In genomic region chr14:66508846-66509621, GRCh38 we compare ENCODE assay signal across 8 cellular contexts.
A peak's percentile ranks its signal among the peaks of the same experiment; 100 is the strongest.
DNase-seq lines count a peak whose midpoint lies in the region; ATAC-seq lines count a peak whose summit lies in the region.

No MANE protein-coding gene starts in this region.

- no peaks in the 10 kb centered on the region for H3K27me3 ChIP-seq in BLaER1

- H3K27ac ChIP-seq in BLaER1 = peak overlapping the region; percentile 75; the same call in 1 of the 2 replicates

- peak overlapping the region; percentile 81 for H3K4me3 ChIP-seq in BLaER1

- no peak overlapping the region for H3K27ac Mint-ChIP-seq in central memory CD8-positive, alpha-beta T cell (ENCODE audit: low read depth)

- ATAC-seq in GM19395 (IDR thresholded peaks at IDR 0.05; ENCODE audit: unreplicated experiment) = peak; percentile 28
- peak; percentile 9 for ATAC-seq in central memory CD8-positive, alpha-beta T cell (replicated peaks; ENCODE audit: extremely low read depth, poor library complexity, severe bottlenecking)

- H3K4me2 ChIP-seq in BLaER1 = peak overlapping the region; percentile 75

- H3K4me1 Mint-ChIP-seq in central memory CD8-positive, alpha-beta T cell = peaks cover 20% of the 10 kb centered on the region

- H3K9me3 ChIP-seq in BLaER1 = peaks cover 19% of the 10 kb centered on the region

- peaks cover 18% of the 10 kb centered on the region; the same call in 1 of the 2 replicates for H3K4me1 ChIP-seq in BLaER1

- H3K9ac ChIP-seq in BLaER1 = peak overlapping the region; percentile 78

- H3K9me3 Mint-ChIP-seq in central memory CD8-positive, alpha-beta T cell = no peaks in the 10 kb centered on the region

- peak overlapping the region; percentile 86 for H3K4me3 Mint-ChIP-seq in central memory CD8-positive, alpha-beta T cell

- H3K36me3 ChIP-seq in BLaER1 = no peaks in the 10 kb centered on the region

- peaks cover 40% of the 10 kb centered on the region for H4K20me1 ChIP-seq in BLaER1

- H3K36me3 Mint-ChIP-seq in central memory CD8-positive, alpha-beta T cell (ENCODE audit: insufficient read depth) = peaks cover 9% of the 10 kb centered on the region

- H3K27me3 Mint-ChIP-seq in central memory CD8-positive, alpha-beta T cell = peaks cover 20% of the 10 kb centered on the region

- peak; percentile 41 for DNase-seq in KG1 (lab: John Stamatoyannopoulos, UW)
- DNase-seq in activated CD4-positive, CD25-positive, alpha-beta regulatory T cell treated with anti-CD3 and anti-CD28 coated beads, Interleukin-2, amount 50 U/mL, for 16 hours (ENCODE audit: low read depth, low spot score) = peak; percentile 7
- peak in 1 of 2 donors; percentile 12 for DNase-seq in central memory CD8-positive, alpha-beta T cell (ENCODE audit: low spot score in 2 of 2)
- peak; percentile 5 for DNase-seq in kidney glomerular epithelial cell (lab: John Stamatoyannopoulos, UW)
- peak in 2 of 3 donors; percentile 38 to 49 for DNase-seq in stimulated activated CD4-positive, alpha-beta T cell treated with anti-CD3 and anti-CD28 coated beads, Interleukin-12 subunit alpha, Interleukin-12 subunit beta, amount 100 ng/mL, for 48 hours (ENCODE audit: low read depth in 2 of 3, low spot score in 1 of 3)
- no peak for DNase-seq in SKM-1 (lab: John Stamatoyannopoulos, UW; ENCODE audit: unreplicated experiment)
